In genomic region chr2:63654959-63655358, GRCh38 we compare ENCODE assay signal across 9 cellular contexts.
DNase-seq lines count a peak whose midpoint lies in the region; ATAC-seq and TF ChIP-seq lines count a peak whose summit lies in the region.
"Had no signal": no experiment of that assay in that cellular context is flagged by ENCODE, and none has a peak within 500 bp of the region (broad histone marks: within the 10 kb centered on the region; RNA-seq: fewer than 3 reads in every experiment).

No MANE protein-coding gene starts in this region.

- CTCF ChIA-PET in HEK293T (lab: Yijun Ruan, JAX): no interaction called here

- H3K4me3 Mint-ChIP-seq in activated naive CD8-positive, alpha-beta T cell treated with anti-CD3 and anti-CD28 coated beads for 36 hours: no peak overlapping the region
- H3K4me3 Mint-ChIP-seq: CD4-positive, CD25-positive, alpha-beta regulatory T cell had no signal

- peaks cover 5% of the 10 kb centered on the region for H3K4me1 Mint-ChIP-seq in activated naive CD8-positive, alpha-beta T cell treated with anti-CD3 and anti-CD28 coated beads for 36 hours
- H3K4me1 Mint-ChIP-seq: CD4-positive, CD25-positive, alpha-beta regulatory T cell had no signal

- no peak overlapping the region for H3K27ac Mint-ChIP-seq in activated naive CD8-positive, alpha-beta T cell treated with anti-CD3 and anti-CD28 coated beads for 36 hours
- H3K27ac Mint-ChIP-seq: CD4-positive, CD25-positive, alpha-beta regulatory T cell had no signal

- H3K36me3 Mint-ChIP-seq in activated naive CD8-positive, alpha-beta T cell treated with anti-CD3 and anti-CD28 coated beads for 36 hours: no peaks in the 10 kb centered on the region

- no peaks in the 10 kb centered on the region for H3K27me3 Mint-ChIP-seq in activated naive CD8-positive, alpha-beta T cell treated with anti-CD3 and anti-CD28 coated beads for 36 hours

- peak; percentile 95 for ATAC-seq in HG02852 (IDR thresholded peaks at IDR 0.05; ENCODE audit: unreplicated experiment)
- no peak for ATAC-seq in HG03571 (IDR thresholded peaks at IDR 0.05; ENCODE audit: unreplicated experiment)

- peak; percentile 6 to 10 for DNase-seq in stimulated activated CD4-positive, alpha-beta T cell treated with anti-CD3 and anti-CD28 coated beads, Interleukin-15, amount 100 ng/mL, for 48 hours (ENCODE audit: low read depth in 2 of 2)
- no peak for DNase-seq in stimulated activated CD4-positive, alpha-beta T cell treated with anti-CD3 and anti-CD28 coated beads, Interleukin-12 subunit alpha, Interleukin-12 subunit beta, amount 100 ng/mL, for 4 hours
- DNase-seq in activated naive CD8-positive, alpha-beta T cell treated with anti-CD3 and anti-CD28 coated beads for 36 hours: peak; percentile 33
- no peak for DNase-seq in HEK293T (ENCODE audit: extremely low spot score)
- DNase-seq in NCI-H187 (lab: John Stamatoyannopoulos, UW): no peak
- DNase-seq in COLO668 (lab: John Stamatoyannopoulos, UW; ENCODE audit: unreplicated experiment): no peak
- DNase-seq: CD4-positive, CD25-positive, alpha-beta regulatory T cell had no signal

- POLR2A ChIA-PET in HEK293T (lab: Yijun Ruan, JAX): no interaction called here

- no peaks in the 10 kb centered on the region for H3K9me3 Mint-ChIP-seq in activated naive CD8-positive, alpha-beta T cell treated with anti-CD3 and anti-CD28 coated beads for 36 hours

TF ChIP-seq in HEK293T, 16 proteins besides CTCF, POLR2A, EP300 and RAD21:
- TF ChIP-seq ARNT (IDR thresholded peaks at IDR 0.05): no peak
- TF ChIP-seq L3MBTL2 (conservative IDR thresholded peaks at IDR 0.05): no peak
- no peak for TF ChIP-seq LEF1 (IDR thresholded peaks at IDR 0.05; ENCODE audit: borderline replicate concordance)
- no peak for TF ChIP-seq TARDBP (IDR thresholded peaks at IDR 0.05)
- TF ChIP-seq NFRKB (IDR thresholded peaks at IDR 0.05): no peak
- no peak for TF ChIP-seq PKNOX1 (IDR thresholded peaks at IDR 0.05)
- no peak for TF ChIP-seq BHLHE40 (IDR thresholded peaks at IDR 0.05; ENCODE audit: borderline replicate concordance)
- no peak for TF ChIP-seq HDGF (IDR thresholded peaks at IDR 0.05; ENCODE audit: borderline replicate concordance)
- no peak for TF ChIP-seq SUZ12 (IDR thresholded peaks at IDR 0.05)
- TF ChIP-seq FOXA1 (IDR thresholded peaks at IDR 0.05): no peak
- no peak for TF ChIP-seq ZNF384 (IDR thresholded peaks at IDR 0.05)
- TF ChIP-seq FOXM1 (IDR thresholded peaks at IDR 0.05; ENCODE audit: borderline replicate concordance): no peak
- TF ChIP-seq FOXK2 (IDR thresholded peaks at IDR 0.05): no peak
- no peak for TF ChIP-seq SP1 (IDR thresholded peaks at IDR 0.05)
- TF ChIP-seq CTBP1 (IDR thresholded peaks at IDR 0.05; ENCODE audit: borderline replicate concordance): no peak
- no peak for TF ChIP-seq ELF4 (IDR thresholded peaks at IDR 0.05)

Comparison
In these comparisons a context has a peak if more than half of its experiments do, and no peak if none do; other contexts are left out.
1. DNase-seq: peak in stimulated activated CD4-positive, alpha-beta T cell treated with anti-CD3 and anti-CD28 coated beads, Interleukin-15, amount 100 ng/mL, for 48 hours (2 of 2) and activated naive CD8-positive, alpha-beta T cell treated with anti-CD3 and anti-CD28 coated beads for 36 hours (single experiment); none in stimulated activated CD4-positive, alpha-beta T cell treated with anti-CD3 and anti-CD28 coated beads, Interleukin-12 subunit alpha, Interleukin-12 subunit beta, amount 100 ng/mL, for 4 hours (single experiment), HEK293T (single experiment), NCI-H187 (0 of 2) and COLO668 (single experiment).